30 cellular contexts compared by ENCODE assay signal in genomic region chr18:63924551-63924950, GRCh38. TPM values are rescaled to one million over a fixed set of nuclear protein-coding genes. Genes with fewer than 3 reads are reported as not detected.
DNase-seq lines count a peak whose midpoint lies in the region; ATAC-seq and TF ChIP-seq lines count a peak whose summit lies in the region.
"Had no signal": no experiment of that assay in that cellular context is flagged by ENCODE, and none has a peak within 500 bp of the region (broad histone marks: within the 10 kb centered on the region; RNA-seq: fewer than 3 reads in every experiment).

No MANE protein-coding gene starts in this region.

- POLR2A ChIA-PET in IMR-90 (lab: Charles Lee; ENCODE audit: unreplicated experiment) = no interaction called here

- H3K4ac ChIP-seq in IMR-90 (ENCODE audit: low read depth, low read length) = no peak overlapping the region

- no peak overlapping the region for H2BK5ac ChIP-seq in IMR-90 (ENCODE audit: low read depth, low read length, poor library complexity, severe bottlenecking)

- no peaks in the 10 kb centered on the region for H3K36me3 Mint-ChIP-seq in mesothelial cell of epicardium
- H3K36me3 Mint-ChIP-seq: CD4-positive, alpha-beta memory T cell; immature natural killer cell had no signal

- H3K9me3 Mint-ChIP-seq in mesothelial cell of epicardium = no peaks in the 10 kb centered on the region
- H3K9me3 Mint-ChIP-seq: activated CD8-positive, alpha-beta T cell treated with anti-CD3 and anti-CD28 coated beads for 36 hours; activated naive CD4-positive, alpha-beta T cell treated with anti-CD3 and anti-CD28 coated beads for 36 hours; activated T-helper 1 cell treated with anti-CD3 and anti-CD28 coated beads, Interleukin-12 subunit alpha, Interleukin-12 subunit beta, Interleukin-2, Interleukin-4 antibody, amounts not matched to agents 30 ng/mL and 10 ng/mL and 1 ng/mL, durations not matched to agents 14 hours and 24 hours and 36 hours; CD4-positive, alpha-beta memory T cell; neural crest cell had no signal

- H2BK15ac ChIP-seq in IMR-90 (ENCODE audit: low read depth, low read length) = no peak overlapping the region

- no peak overlapping the region for H3K4me2 ChIP-seq in IMR-90 (ENCODE audit: low read depth, low read length)

- H3K14ac ChIP-seq in IMR-90 (replicated peaks; ENCODE audit: low read depth, low read length) = no peak overlapping the region

- H4K91ac ChIP-seq in IMR-90 (ENCODE audit: insufficient read depth, low read depth, low read length) = no peak overlapping the region

- no peak overlapping the region for H3K56ac ChIP-seq in IMR-90 (ENCODE audit: extremely low read depth, insufficient read depth, low read length)

- H4K8ac ChIP-seq in IMR-90 (ENCODE audit: low read depth in 2 of 2, low read length in 2 of 2) = no peak overlapping the region

- no peaks in the 10 kb centered on the region for H3K4me1 Mint-ChIP-seq in mesothelial cell of epicardium
- H3K4me1 Mint-ChIP-seq: CD4-positive, alpha-beta memory T cell; immature natural killer cell; neural crest cell had no signal

- no peak overlapping the region for H3K9ac ChIP-seq in IMR-90 (ENCODE audit: low read depth, low read length)

- H2AK9ac ChIP-seq in IMR-90 (replicated peaks; ENCODE audit: low read depth, low read length, poor library complexity) = no peak overlapping the region

- ATAC-seq in IMR-90 (ENCODE audit: low read depth) = peak; percentile 27; the same call in 1 of the 2 replicates
- ATAC-seq: activated CD8-positive, alpha-beta T cell treated with anti-CD3 and anti-CD28 coated beads for 36 hours had no signal

- intact Hi-C loops in IMR-90 (cut with micrococcal nuclease) (no loop called here), vagina (cut with DNase I) (no loop called here)

- WGBS in IMR-90 (ENCODE audit: extremely low coverage in 2 of 2, insufficient read length in 1 of 2), 2 experiments = no CpG with 5 or more reads among the region's 1 CpG

- dilution Hi-C loops in IMR-90 (cut with HindIII; ENCODE audit: low sequenced_read_pairs, unreplicated experiment) = no loop called here

- no peaks in the 10 kb centered on the region for H4K20me1 ChIP-seq in IMR-90 (ENCODE audit: insufficient read depth, low read length)

- H3K27me3 ChIP-seq in IMR-90 (ENCODE audit: control insufficient read depth, insufficient read depth, low read length) = peaks cover 2% of the 10 kb centered on the region; the same call in 1 of the 2 replicates
- no peaks in the 10 kb centered on the region for H3K27me3 ChIP-seq in vagina
- H3K27me3 ChIP-seq: breast epithelium, right atrium auricular region, stomach had no signal

- H2BK120ac ChIP-seq in IMR-90 (ENCODE audit: low read depth, low read length) = no peak overlapping the region

- no peak overlapping the region for H3K27ac Mint-ChIP-seq in mesothelial cell of epicardium
- H3K27ac Mint-ChIP-seq: activated CD8-positive, alpha-beta T cell treated with anti-CD3 and anti-CD28 coated beads for 36 hours; activated naive CD4-positive, alpha-beta T cell treated with anti-CD3 and anti-CD28 coated beads for 36 hours; activated T-helper 1 cell treated with anti-CD3 and anti-CD28 coated beads, Interleukin-12 subunit alpha, Interleukin-12 subunit beta, Interleukin-2, Interleukin-4 antibody, amounts not matched to agents 30 ng/mL and 10 ng/mL and 1 ng/mL, durations not matched to agents 14 hours and 24 hours and 36 hours; CD4-positive, alpha-beta memory T cell; immature natural killer cell had no signal

- no peak overlapping the region for H4K5ac ChIP-seq in IMR-90 (ENCODE audit: low read depth, low read length)

- H3K9me3 ChIP-seq in IMR-90 (ENCODE audit: control insufficient read depth, insufficient read depth, low read length) (no peaks in the 10 kb centered on the region), vagina (no peaks in the 10 kb centered on the region)
- H3K9me3 ChIP-seq: breast epithelium, HAP-1, right atrium auricular region, spleen, stomach had no signal

- H3K4me3 ChIP-seq in IMR-90 (ENCODE audit: insufficient read depth, low read depth, low read length) = no peak overlapping the region
- H3K4me3 ChIP-seq in fibroblast of pulmonary artery (replicated peaks; ENCODE audit: low read depth, low read length) = no peak overlapping the region
- no peak overlapping the region for H3K4me3 ChIP-seq in vagina
- H3K4me3 ChIP-seq: breast epithelium, HAP-1, right atrium auricular region, spleen, stomach had no signal

- no peaks in the 10 kb centered on the region for H3K79me1 ChIP-seq in IMR-90 (ENCODE audit: low read depth in 1 of 2, low read length in 2 of 2)

- H3K18ac ChIP-seq in IMR-90 (ENCODE audit: low read depth, low read length) = no peak overlapping the region

- no peak for TF ChIP-seq RAD21 in IMR-90 (IDR thresholded peaks at IDR 0.05; ENCODE audit: low read length)

- H3K4me3 Mint-ChIP-seq in mesothelial cell of epicardium = no peak overlapping the region
- H3K4me3 Mint-ChIP-seq: activated CD8-positive, alpha-beta T cell treated with anti-CD3 and anti-CD28 coated beads for 36 hours; activated naive CD4-positive, alpha-beta T cell treated with anti-CD3 and anti-CD28 coated beads for 36 hours; activated T-helper 1 cell treated with anti-CD3 and anti-CD28 coated beads, Interleukin-12 subunit alpha, Interleukin-12 subunit beta, Interleukin-2, Interleukin-4 antibody, amounts not matched to agents 30 ng/mL and 10 ng/mL and 1 ng/mL, durations not matched to agents 14 hours and 24 hours and 36 hours; CD4-positive, alpha-beta memory T cell; immature natural killer cell; neural crest cell had no signal

- in situ Hi-C loops in IMR-90 (cut with MboI; ENCODE audit: low sequenced_read_pairs) (no loop called here), GM13976 (cut with MboI; ENCODE audit: low sequenced_read_pairs, unreplicated experiment) (no loop called here)

- TF ChIP-seq CTCF in IMR-90 (conservative IDR thresholded peaks at IDR 0.05; ENCODE audit: low read depth, low read length) = no peak
- no peak for TF ChIP-seq CTCF in fibroblast of pulmonary artery (IDR thresholded peaks at IDR 0.05; ENCODE audit: low read length, missing control alignments)
- no peak for TF ChIP-seq CTCF in mesothelial cell of epicardium (IDR thresholded peaks at IDR 0.05; ENCODE audit: unreplicated experiment)
- no peak for TF ChIP-seq CTCF in vagina (IDR thresholded peaks at IDR 0.05)
- TF ChIP-seq CTCF in GM13976 (IDR thresholded peaks at IDR 0.05; ENCODE audit: borderline replicate concordance, control extremely low read depth, extremely low read depth, insufficient read depth, missing control alignments) = no peak

- no peak overlapping the region for H3K23ac ChIP-seq in IMR-90 (ENCODE audit: low read depth, low read length)

- no peaks in the 10 kb centered on the region for H3K9me1 ChIP-seq in IMR-90 (ENCODE audit: insufficient read depth, low read length)

- H2AK5ac ChIP-seq in IMR-90 (ENCODE audit: low read depth, low read length) = no peak overlapping the region

- H3K36me3 ChIP-seq in IMR-90 (ENCODE audit: control insufficient read depth, insufficient read depth, low read length) (no peaks in the 10 kb centered on the region), vagina (no peaks in the 10 kb centered on the region)
- H3K36me3 ChIP-seq: breast epithelium, HAP-1, right atrium auricular region, spleen, stomach had no signal

- H2AFZ ChIP-seq in IMR-90 (replicated peaks; ENCODE audit: low read length, poor library complexity) = no peak overlapping the region

- DNase-seq in A172 (ENCODE audit: low spot score) = peak; percentile 1
- DNase-seq in GM03348 (ENCODE audit: low spot score) = peak; percentile 29
- DNase-seq in IMR-90 = peak; percentile 20
- peak; percentile 7 for DNase-seq in fibroblast of pulmonary artery (ENCODE audit: low read depth)
- DNase-seq in mesothelial cell of epicardium (ENCODE audit: low spot score in 2 of 2, unreplicated experiment in 2 of 2) = no peak
- DNase-seq in vagina (ENCODE audit: extremely low spot score in 2 of 2) = no peak
- DNase-seq in GM13976 (ENCODE audit: low spot score) = no peak
- no peak for DNase-seq in caudate nucleus (lab: John Stamatoyannopoulos, UW)
- DNase-seq: 8988T; activated CD8-positive, alpha-beta memory T cell treated with anti-CD3 and anti-CD28 coated beads, Interleukin-2, amount 50 U/mL, for 48 hours; activated CD8-positive, alpha-beta T cell treated with anti-CD3 and anti-CD28 coated beads for 36 hours; activated naive CD4-positive, alpha-beta T cell treated with anti-CD3 and anti-CD28 coated beads for 36 hours; amniotic stem cell; CD4-positive, alpha-beta memory T cell; effector CD4-positive, alpha-beta T cell; immature natural killer cell; NCI-H1092 treated with DMSO at 0.1 percent for 48 hours; NCI-H187; NCI-H524 treated with DMSO at 0.1 percent for 48 hours; SHP77; spleen; stimulated activated CD8-positive, alpha-beta memory T cell treated with anti-CD3 and anti-CD28 coated beads, Interleukin-4, amount 100 ng/mL, for 48 hours; stomach had no signal

- BruUV-seq in IMR-90 (replicated peaks; lab: Mats Ljungman, UMichigan) = no TSS peak

- no peaks in the 10 kb centered on the region for H3K4me1 ChIP-seq in IMR-90 (ENCODE audit: control insufficient read depth, insufficient read depth, low read length)
- H3K4me1 ChIP-seq in vagina = no peaks in the 10 kb centered on the region
- H3K4me1 ChIP-seq: breast epithelium, HAP-1, right atrium auricular region, stomach had no signal

- no peak overlapping the region for H2BK20ac ChIP-seq in IMR-90 (ENCODE audit: low read depth, low read length)

- TF ChIP-seq POLR2A in IMR-90 (IDR thresholded peaks at IDR 0.05; ENCODE audit: low read depth, low read length) (no peak), vagina (IDR thresholded peaks at IDR 0.05) (no peak)

- CTCF ChIA-PET in IMR-90 (lab: Yijun Ruan, JAX) = interaction anchor here (0.6 kb wide), 1 partner anchor 24 kb away, joined by 3 read pairs; no protein-coding TSS in a partner anchor

- no peak overlapping the region for H3K27ac ChIP-seq in IMR-90 (ENCODE audit: insufficient read depth, low read length)
- H3K27ac ChIP-seq in vagina = no peak overlapping the region
- no peak overlapping the region for H3K27ac ChIP-seq in caudate nucleus (ENCODE audit: low read depth, low read length)
- H3K27ac ChIP-seq: breast epithelium, right atrium auricular region, spleen, stomach had no signal

- H3K27me3 Mint-ChIP-seq in mesothelial cell of epicardium (ENCODE audit: low read depth) = peaks cover 11% of the 10 kb centered on the region

RNA-seq across cellular contexts. Expression of gene SERPINB10, which starts 16.8 kb away (rescaled TPM):
- not detected in 2 replicates for total RNA-seq in A172 (2014; rRNA removed; shearing (Covaris generic))
- total RNA-seq in IMR-90 (2012; rRNA removed) (not detected in 2 replicates), mesothelial cell of epicardium (not detected in 3 replicates), vagina (0.98 TPM)
- not detected in 2 replicates for polyA plus RNA-seq in IMR-90 (2012; rRNA removed)
- polyA plus RNA-seq in IMR-90 (2012; cell fraction: cytosol; rRNA removed) = not detected in 2 replicates
- polyA plus RNA-seq in IMR-90 (2012; cell fraction: nucleus; rRNA removed; ENCODE audit: low replicate concordance) = 0.05 TPM in 1 of 2 replicates, not detected in the other
- total RNA-seq: activated CD8-positive, alpha-beta T cell treated with anti-CD3 and anti-CD28 coated beads for 36 hours; activated naive CD4-positive, alpha-beta T cell treated with anti-CD3 and anti-CD28 coated beads for 36 hours; activated T-helper 1 cell treated with anti-CD3 and anti-CD28 coated beads, Interleukin-12 subunit alpha, Interleukin-12 subunit beta, Interleukin-2, Interleukin-4 antibody, amounts not matched to agents 30 ng/mL and 10 ng/mL and 1 ng/mL, durations not matched to agents 14 hours and 24 hours and 36 hours; CD4-positive, alpha-beta memory T cell; HT-29; MCF 10A; neural crest cell had no signal
- polyA plus RNA-seq: CD4-positive, alpha-beta memory T cell; immature natural killer cell had no signal

RNA-seq across cellular contexts. Expression of gene HMSD, which starts 24.6 kb away (rescaled TPM):
- 0.12 TPM in 1 of 2 replicates, not detected in the other for total RNA-seq in A172 (2014; rRNA removed; shearing (Covaris generic))
- total RNA-seq in IMR-90 (2012; rRNA removed) = 0.28 and 0.36 TPM in 2 replicates
- 0.17 and 0.19 TPM in 2 replicates for polyA plus RNA-seq in IMR-90 (2012; rRNA removed)
- 0.03 and 0.22 TPM in 2 replicates for polyA plus RNA-seq in IMR-90 (2012; cell fraction: cytosol; rRNA removed)
- 0.10 and 0.75 TPM in 2 replicates for polyA plus RNA-seq in IMR-90 (2012; cell fraction: nucleus; rRNA removed; ENCODE audit: low replicate concordance)
- total RNA-seq in mesothelial cell of epicardium = 2.7 to 7.2 TPM (median 3.5 TPM) in 3 replicates
- total RNA-seq in vagina = not detected
- total RNA-seq: HT-29, MCF 10A, stomach had no signal
- polyA plus RNA-seq: CD4-positive, alpha-beta memory T cell; immature natural killer cell had no signal

RNA-seq across cellular contexts. Expression of gene SERPINB2, which starts 37.0 kb away (rescaled TPM):
- total RNA-seq in A172 (2014; rRNA removed; shearing (Covaris generic)) = not detected in 2 replicates
- 34.4 and 43.0 TPM in 2 replicates for total RNA-seq in IMR-90 (2012; rRNA removed)
- polyA plus RNA-seq in IMR-90 (2012; rRNA removed) = 32.1 and 46.4 TPM in 2 replicates
- 5.3 and 22.9 TPM in 2 replicates for polyA plus RNA-seq in IMR-90 (2012; cell fraction: cytosol; rRNA removed)
- 5.4 and 32.1 TPM in 2 replicates for polyA plus RNA-seq in IMR-90 (2012; cell fraction: nucleus; rRNA removed; ENCODE audit: low replicate concordance)
- 1.00 to 1.4 TPM (median 1.2 TPM) in 3 replicates for total RNA-seq in mesothelial cell of epicardium
- total RNA-seq in vagina = 25.5 TPM
- total RNA-seq: activated CD8-positive, alpha-beta T cell treated with anti-CD3 and anti-CD28 coated beads for 36 hours; activated naive CD4-positive, alpha-beta T cell treated with anti-CD3 and anti-CD28 coated beads for 36 hours; activated T-helper 1 cell treated with anti-CD3 and anti-CD28 coated beads, Interleukin-12 subunit alpha, Interleukin-12 subunit beta, Interleukin-2, Interleukin-4 antibody, amounts not matched to agents 30 ng/mL and 10 ng/mL and 1 ng/mL, durations not matched to agents 14 hours and 24 hours and 36 hours; HT-29; neural crest cell had no signal
- polyA plus RNA-seq: CD4-positive, alpha-beta memory T cell; immature natural killer cell had no signal

RNA-seq across cellular contexts. Expression of gene SERPINB8, which starts 45.3 kb away (rescaled TPM):
- total RNA-seq in A172 (2014; rRNA removed; shearing (Covaris generic)) = 3.3 and 10.9 TPM in 2 replicates
- total RNA-seq in IMR-90 (2012; rRNA removed) (14.3 and 18.3 TPM in 2 replicates), mesothelial cell of epicardium (5.3 to 6.4 TPM (median 5.6 TPM) in 3 replicates), vagina (18.7 TPM)
- 14.8 and 16.7 TPM in 2 replicates for polyA plus RNA-seq in IMR-90 (2012; rRNA removed)
- polyA plus RNA-seq in IMR-90 (2012; cell fraction: cytosol; rRNA removed) = 4.4 and 6.2 TPM in 2 replicates
- 4.9 and 21.9 TPM in 2 replicates for polyA plus RNA-seq in IMR-90 (2012; cell fraction: nucleus; rRNA removed; ENCODE audit: low replicate concordance)

Comparison
In these comparisons a context has a peak if more than half of its experiments do, and no peak if none do; other contexts are left out.
1. DNase-seq: peak in A172 (single experiment), GM03348 (single experiment), IMR-90 (single experiment) and fibroblast of pulmonary artery (single experiment); none in mesothelial cell of epicardium (0 of 2), vagina (0 of 2), GM13976 (single experiment) and caudate nucleus (0 of 61).
2. RNA of gene SERPINB2, which starts 37.0 kb away (total RNA-seq): 34.4 to 43.0 TPM in IMR-90 and 25.5 TPM in vagina (single experiment); 1.00 to 1.4 TPM in mesothelial cell of epicardium and not detected in A172; every median in the first group is over 10 times any median in the second.